In genomic region chr14:91295276-91295845, GRCh38 we compare ENCODE assay signal across 19 cellular contexts.
"Had no signal": no experiment of that assay in that cellular context is flagged by ENCODE, and none has a peak within 500 bp of the region (broad histone marks: within the 10 kb centered on the region; RNA-seq: fewer than 3 reads in every experiment).

No MANE protein-coding gene starts in this region.

- H3K4me3 Mint-ChIP-seq: activated B cell treated with CpG ODN at 0.5 μM for 24 hours; dendritic cell treated with granulocyte-macrophage colony-stimulating factor and Interleukin-4, amounts not matched to agents 40 ng/mL and 50 ng/mL, for 4 days; neural crest cell; type B pancreatic cell had no signal

- H3K27ac Mint-ChIP-seq: activated B cell treated with CpG ODN at 0.5 μM for 24 hours; dendritic cell treated with granulocyte-macrophage colony-stimulating factor and Interleukin-4, amounts not matched to agents 40 ng/mL and 50 ng/mL, for 4 days; type B pancreatic cell had no signal

- H3K4me1 ChIP-seq: psoas muscle, spleen, vagina had no signal

- H3K9me3 Mint-ChIP-seq: activated B cell treated with CpG ODN at 0.5 μM for 24 hours; dendritic cell treated with granulocyte-macrophage colony-stimulating factor and Interleukin-4, amounts not matched to agents 40 ng/mL and 50 ng/mL, for 4 days; neural crest cell; type B pancreatic cell had no signal

- H3K9me3 ChIP-seq: heart left ventricle, mucosa of descending colon, psoas muscle, right atrium auricular region, spleen, thoracic aorta, vagina had no signal

- DNase-seq: activated B cell treated with CpG ODN at 0.5 μM for 24 hours; activated CD4-positive, alpha-beta T cell treated with anti-CD3 and anti-CD28 coated beads for 48 hours; amygdala; effector CD4-positive, alpha-beta T cell; heart left ventricle; left cardiac atrium; mesendoderm; mucosa of descending colon; psoas muscle; spleen; stimulated activated CD4-positive, alpha-beta T cell treated with anti-CD3 and anti-CD28 coated beads, Interleukin-4, amount 100 ng/mL, for 1 hour; stimulated activated naive CD4-positive, alpha-beta T cell treated with Interleukin-2 at 50 U/mL for 16 hours; T1000 had no signal

- H3K27me3 ChIP-seq: right atrium auricular region, spleen, vagina had no signal

- H3K27me3 Mint-ChIP-seq: activated B cell treated with CpG ODN at 0.5 μM for 24 hours; dendritic cell treated with granulocyte-macrophage colony-stimulating factor and Interleukin-4, amounts not matched to agents 40 ng/mL and 50 ng/mL, for 4 days; type B pancreatic cell had no signal

- H3K36me3 ChIP-seq: right atrium auricular region, thoracic aorta had no signal

- ATAC-seq: heart left ventricle, left cardiac atrium, mucosa of descending colon, psoas muscle had no signal

- H3K4me3 ChIP-seq: heart left ventricle, mucosa of descending colon, psoas muscle, right atrium auricular region, spleen, thoracic aorta, vagina had no signal

- H3K27ac ChIP-seq: psoas muscle, right atrium auricular region, spleen, thoracic aorta, vagina had no signal

- H3K4me1 Mint-ChIP-seq: activated B cell treated with CpG ODN at 0.5 μM for 24 hours, neural crest cell had no signal
